ENCODE assay signal across 20 cellular contexts in the genomic region with DNA sequence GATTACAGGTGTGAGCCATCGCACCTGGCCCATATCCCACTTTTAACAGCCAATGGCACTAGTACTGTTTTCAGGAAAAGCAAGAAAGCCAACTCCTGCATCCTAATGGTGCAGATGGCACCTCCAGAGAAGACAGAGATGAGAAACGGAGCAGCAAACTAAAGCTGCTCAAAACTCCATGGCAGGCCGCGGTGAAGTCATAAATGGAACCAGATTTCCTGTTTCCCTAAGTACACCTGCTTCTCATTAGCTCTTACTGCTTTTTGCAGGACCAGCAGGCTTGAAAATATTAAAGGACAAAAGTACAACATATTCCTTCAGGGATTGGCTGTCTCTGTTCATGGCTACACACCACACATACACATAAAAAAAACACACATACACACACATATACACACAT. TPM values are rescaled to one million over a fixed set of nuclear protein-coding genes. Genes with fewer than 3 reads are reported as not detected.
A peak's percentile ranks its signal among the peaks of the same experiment; 100 is the strongest.
DNase-seq lines count a peak whose midpoint lies in the region; ATAC-seq and TF ChIP-seq lines count a peak whose summit lies in the region.
"Had no signal": no experiment of that assay in that cellular context is flagged by ENCODE, and none has a peak within 500 bp of the region (broad histone marks: within the 10 kb centered on the region; RNA-seq: fewer than 3 reads in every experiment).

No MANE protein-coding gene starts in this region.

- peaks cover 9% of the 10 kb centered on the region for H3K4me1 ChIP-seq in osteoblast (ENCODE audit: insufficient read depth, low read length)
- H3K4me1 ChIP-seq: BLaER1, sigmoid colon had no signal

- peak; percentile 48 for DNase-seq in AG20443 (ENCODE audit: low spot score)
- peak; percentile 84 for DNase-seq in HFF-Myc (ENCODE audit: extremely low read depth, low read depth)
- DNase-seq in fibroblast of gingiva (ENCODE audit: low read depth) = peak; percentile 83
- no peak for DNase-seq in osteoblast (ENCODE audit: insufficient read length, low spot score, missing footprints)
- no peak for DNase-seq in HCEC 1CT
- no peak for DNase-seq in NCI-H1436 (lab: John Stamatoyannopoulos, UW)
- DNase-seq: activated B cell treated with CpG ODN at 0.5 μM for 24 hours; activated CD4-positive, alpha-beta T cell treated with anti-CD3 and anti-CD28 coated beads, Interleukin-2, amount 50 U/mL, for 48 hours; activated effector memory CD4-positive, alpha-beta T cell treated with anti-CD3 and anti-CD28 coated beads, Interleukin-2, amount 50 U/mL, for 16 hours; activated T-cell treated with anti-CD3 and anti-CD28 coated beads for 4 hours; endodermal cell; H7; heart left ventricle; NCI-H1105 treated with DMSO at 0.1 percent for 48 hours; stimulated activated CD8-positive, alpha-beta memory T cell treated with anti-CD3 and anti-CD28 coated beads, Interleukin-4, amount 100 ng/mL, for 48 hours had no signal

- H3K4me3 ChIP-seq in HFF-Myc (replicated peaks; ENCODE audit: low read depth, low read length) (no peak overlapping the region), osteoblast (ENCODE audit: insufficient read depth, low read length) (no peak overlapping the region)
- H3K4me3 ChIP-seq: BLaER1, heart left ventricle, sigmoid colon had no signal

- ATAC-seq in GM19452 (IDR thresholded peaks at IDR 0.05; ENCODE audit: unreplicated experiment) = no peak
- ATAC-seq: heart left ventricle, left lobe of liver had no signal

- peak overlapping the region; percentile 23 for H2AFZ ChIP-seq in osteoblast (ENCODE audit: low read length)

- no peak for TF ChIP-seq CTCF in HFF-Myc (IDR thresholded peaks at IDR 0.05; ENCODE audit: low read depth, low read length, missing control alignments)
- no peak for TF ChIP-seq CTCF in osteoblast (IDR thresholded peaks at IDR 0.05; ENCODE audit: extremely low read depth, low read depth, low read length)

- no peak overlapping the region for H3K27ac ChIP-seq in osteoblast (ENCODE audit: low read depth, low read length)
- H3K27ac ChIP-seq: BLaER1, heart left ventricle, RWPE1, sigmoid colon had no signal

- no peaks in the 10 kb centered on the region for H3K9me3 ChIP-seq in osteoblast (ENCODE audit: low read depth, low read length)
- H3K9me3 ChIP-seq: BLaER1, heart left ventricle, sigmoid colon had no signal

- H3K27me3 ChIP-seq in osteoblast (ENCODE audit: insufficient read depth, low read length) = no peaks in the 10 kb centered on the region
- H3K27me3 ChIP-seq: BLaER1, heart left ventricle, sigmoid colon had no signal

- H3K79me2 ChIP-seq in osteoblast (ENCODE audit: insufficient read depth, low read length) = no peaks in the 10 kb centered on the region

- H3K36me3 ChIP-seq in osteoblast (ENCODE audit: insufficient read depth, low read length) = no peaks in the 10 kb centered on the region
- H3K36me3 ChIP-seq: BLaER1, heart left ventricle, sigmoid colon had no signal

- H4K20me1 ChIP-seq in osteoblast (ENCODE audit: insufficient read depth, low read length) = no peaks in the 10 kb centered on the region
- H4K20me1 ChIP-seq: BLaER1 had no signal

- H3K4me2 ChIP-seq in osteoblast (ENCODE audit: insufficient read depth, low read length) = no peak overlapping the region
- H3K4me2 ChIP-seq: BLaER1 had no signal

RNA-seq across cellular contexts. Expression of a gene that starts 36.7 kb away (rescaled TPM):
- total RNA-seq in osteoblast = 368 and 433 TPM in 2 replicates

RNA-seq across cellular contexts. Expression of a gene that starts 40.9 kb away (rescaled TPM):
- total RNA-seq in osteoblast = 37.4 and 42.0 TPM in 2 replicates

Comparison
In these comparisons a context has a peak if more than half of its experiments do, and no peak if none do; other contexts are left out.
1. DNase-seq: peak in AG20443 (single experiment), HFF-Myc (single experiment) and fibroblast of gingiva (single experiment); none in osteoblast (single experiment), HCEC 1CT (single experiment) and NCI-H1436 (single experiment).